11 cellular contexts compared by ENCODE assay signal in genomic region chr17:5131799-5132502, GRCh38. TPM values are rescaled to one million over a fixed set of nuclear protein-coding genes. Genes with fewer than 3 reads are reported as not detected.
DNase-seq lines count a peak whose midpoint lies in the region; ATAC-seq, FAIRE-seq and TF ChIP-seq lines count a peak whose summit lies in the region.
"Not testable (repeated sequence)": the region's sequence is repeated elsewhere in the genome, so short reads cannot be mapped to it uniquely, and the experiment has no call there.
"Had no signal": no experiment of that assay in that cellular context is flagged by ENCODE, and none has a peak within 500 bp of the region (broad histone marks: within the 10 kb centered on the region; RNA-seq: fewer than 3 reads in every experiment).

No MANE protein-coding gene starts in this region.

- H4K20me1 ChIP-seq in H1 (replicated peaks in 1 of 2; ENCODE audit: control insufficient read depth in 1 of 2, insufficient read depth in 2 of 2, low read length in 2 of 2) = not testable (repeated sequence)

- not testable (repeated sequence) for H3K27ac Mint-ChIP-seq in activated CD4-positive, alpha-beta T cell treated with anti-CD3 and anti-CD28 coated beads for 36 hours; activated T-helper 2 cell treated with anti-CD3 and anti-CD28 coated beads, Interferon-gamma antibody, Interleukin-2, Interleukin-4, amounts not matched to agents 10 μg/mL and 5 μg/mL and 100 μg/mL, durations not matched to agents 14 hours and 24 hours and 36 hours; osteocyte (ENCODE audit: unreplicated experiment)

- H2BK5ac ChIP-seq in H1 (ENCODE audit: low read depth, low read length) = not testable (repeated sequence)

- TF ChIP-seq POLR2A in H1 (IDR thresholded peaks at IDR 0.05; ENCODE audit: control extremely low read depth in 1 of 2, low read depth in 2 of 2, low read length in 2 of 2); stomach (IDR thresholded peaks at IDR 0.05): not testable (repeated sequence)

- not testable (repeated sequence) for H3K36me3 Mint-ChIP-seq in activated CD4-positive, alpha-beta T cell treated with anti-CD3 and anti-CD28 coated beads for 36 hours (ENCODE audit: low read depth); activated T-helper 2 cell treated with anti-CD3 and anti-CD28 coated beads, Interferon-gamma antibody, Interleukin-2, Interleukin-4, amounts not matched to agents 10 μg/mL and 5 μg/mL and 100 μg/mL, durations not matched to agents 14 hours and 24 hours and 36 hours (ENCODE audit: low read depth); osteocyte (ENCODE audit: unreplicated experiment)

- not testable (repeated sequence) for H3K4me1 Mint-ChIP-seq in activated CD4-positive, alpha-beta T cell treated with anti-CD3 and anti-CD28 coated beads for 36 hours; activated T-helper 2 cell treated with anti-CD3 and anti-CD28 coated beads, Interferon-gamma antibody, Interleukin-2, Interleukin-4, amounts not matched to agents 10 μg/mL and 5 μg/mL and 100 μg/mL, durations not matched to agents 14 hours and 24 hours and 36 hours (ENCODE audit: low read depth); osteocyte (ENCODE audit: unreplicated experiment)

- H2BK15ac ChIP-seq in H1 (ENCODE audit: low read length) = not testable (repeated sequence)

- H3K4me3 Mint-ChIP-seq in activated CD4-positive, alpha-beta T cell treated with anti-CD3 and anti-CD28 coated beads for 36 hours; activated T-helper 2 cell treated with anti-CD3 and anti-CD28 coated beads, Interferon-gamma antibody, Interleukin-2, Interleukin-4, amounts not matched to agents 10 μg/mL and 5 μg/mL and 100 μg/mL, durations not matched to agents 14 hours and 24 hours and 36 hours (ENCODE audit: low read depth); osteocyte (ENCODE audit: unreplicated experiment): not testable (repeated sequence)

- H3K4me2 ChIP-seq in H1 (ENCODE audit: insufficient read depth in 1 of 2, low read depth in 2 of 2, low read length in 2 of 2) = not testable (repeated sequence)

- POLR2A ChIA-PET in activated CD4-positive, alpha-beta T cell treated with anti-CD3 and anti-CD28 coated beads for 36 hours (lab: Charles Lee) = not testable (repeated sequence)
- POLR2A ChIA-PET in H1 (lab: Charles Lee; ENCODE audit: partially characterized antibody) = interaction anchor here (1.4 kb wide), 1 partner anchor 9 kb away, joined by 3 read pairs; no protein-coding TSS in a partner anchor

- H4K91ac ChIP-seq in H1 (replicated peaks; ENCODE audit: insufficient read length, low read length) = not testable (repeated sequence)

- not testable (repeated sequence) for H3K79me2 ChIP-seq in H1 (ENCODE audit: control insufficient read depth in 1 of 2, insufficient read depth in 2 of 2, low read length in 2 of 2)

- not testable (repeated sequence) for H3K23me2 ChIP-seq in H1 (ENCODE audit: low read depth, low read length)

- H3K56ac ChIP-seq in H1 (replicated peaks; ENCODE audit: insufficient read length, low read depth, low read length) = not testable (repeated sequence)

- not testable (repeated sequence) for H3K4me1 ChIP-seq in H1 (replicated peaks in 1 of 4; ENCODE audit: control insufficient read depth in 3 of 4, insufficient read depth in 4 of 4, low read length in 3 of 4); stomach

- H2BK12ac ChIP-seq in H1 (ENCODE audit: low read depth, low read length) = not testable (repeated sequence)

- not testable (repeated sequence) for TF ChIP-seq EP300 in H1 (IDR thresholded peaks at IDR 0.05; ENCODE audit: borderline replicate concordance in 1 of 2, low read depth in 2 of 2, low read length in 2 of 2); stomach (IDR thresholded peaks at IDR 0.05)

- H4K8ac ChIP-seq in H1 (ENCODE audit: extremely low read depth, insufficient read depth, low read length) = peak overlapping the region; percentile 51; the same call in 1 of the 2 replicates

- H4K5ac ChIP-seq in H1 (ENCODE audit: insufficient read length, low read depth, low read length) = not testable (repeated sequence)

- not testable (repeated sequence) for H3K9me3 ChIP-seq in H1 (ENCODE audit: insufficient read depth in 2 of 2, low read depth in 1 of 2, low read length in 1 of 2); stomach

- 90% methylated on average over 10 of the region's 16 CpGs; no CpG with 5 or more reads in 1 of the 2 experiments for WGBS in H1 (ENCODE audit: extremely low coverage in 1 of 2, insufficient coverage in 1 of 2, insufficient read length in 1 of 2, insufficient replicate concordance in 2 of 2, low coverage in 1 of 2, low lambda C conversion rate in 2 of 2, missing lambda C conversion rate in 1 of 2), 2 experiments
- WGBS in stomach, 5 donors = 75 to 91% (median 81%) methylated on average over 13 to 16 of the region's 16 CpGs

- not testable (repeated sequence) for H3K23ac ChIP-seq in H1 (ENCODE audit: insufficient read length)

- not testable (repeated sequence) for H2AK5ac ChIP-seq in H1 (ENCODE audit: low read depth, low read length)

- H3K27me3 Mint-ChIP-seq in activated CD4-positive, alpha-beta T cell treated with anti-CD3 and anti-CD28 coated beads for 36 hours; activated T-helper 2 cell treated with anti-CD3 and anti-CD28 coated beads, Interferon-gamma antibody, Interleukin-2, Interleukin-4, amounts not matched to agents 10 μg/mL and 5 μg/mL and 100 μg/mL, durations not matched to agents 14 hours and 24 hours and 36 hours (ENCODE audit: low read depth); osteocyte (ENCODE audit: unreplicated experiment): not testable (repeated sequence)

- CTCF ChIA-PET in activated CD4-positive, alpha-beta T cell treated with anti-CD3 and anti-CD28 coated beads for 36 hours (lab: Charles Lee); H1 (lab: Charles Lee; ENCODE audit: partially characterized antibody): not testable (repeated sequence)

- not testable (repeated sequence) for H2BK20ac ChIP-seq in H1 (ENCODE audit: low read length)

- H3K9ac ChIP-seq in H1 (replicated peaks in 1 of 4; ENCODE audit: extremely low read depth in 1 of 4, low read depth in 3 of 4, low read length in 3 of 4) = not testable (repeated sequence)

- not testable (repeated sequence) for H3K27me3 ChIP-seq in H1 (replicated peaks in 1 of 4; ENCODE audit: control insufficient read depth in 3 of 4, extremely low read depth in 1 of 4, insufficient read depth in 3 of 4, low read length in 3 of 4)
- peaks cover 0 to 20% (median 0%) of the 10 kb centered on the region in 3 donors for H3K27me3 ChIP-seq in stomach

- H3K18ac ChIP-seq in H1 (ENCODE audit: extremely low read depth, low read length) = not testable (repeated sequence)

- not testable (repeated sequence) for H3K4me3 ChIP-seq in H1 (ENCODE audit: extremely low read depth in 1 of 4, insufficient read depth in 2 of 4, low read depth in 3 of 4, low read length in 4 of 4); stomach

- not testable (repeated sequence) for FAIRE-seq in H1 (lab: Jason Lieb, UNC)

- TF ChIP-seq CTCF in H1 (IDR thresholded peaks at IDR 0.05; ENCODE audit: control extremely low read depth in 1 of 3, insufficient read depth in 1 of 3, low read depth in 1 of 3, low read length in 3 of 3); osteocyte (IDR thresholded peaks at IDR 0.05); stomach (IDR thresholded peaks at IDR 0.05): not testable (repeated sequence)

- H3K4ac ChIP-seq in H1 (replicated peaks; ENCODE audit: insufficient read length, low read depth, low read length) = not testable (repeated sequence)

- not testable (repeated sequence) for H2AFZ ChIP-seq in H1 (ENCODE audit: low read length)

- not testable (repeated sequence) for TF ChIP-seq RAD21 in H1 (IDR thresholded peaks at IDR 0.05 in 1 of 2, conservative IDR thresholded peaks at IDR 0.05 in 1 of 2; ENCODE audit: low read depth in 2 of 2, low read length in 2 of 2)

- not testable (repeated sequence) for H3K27ac ChIP-seq in H1 (ENCODE audit: low read depth, low read length); stomach

- not testable (repeated sequence) for H2BK120ac ChIP-seq in H1 (replicated peaks; ENCODE audit: low read depth, low read length)

- H3K79me1 ChIP-seq in H1 (ENCODE audit: low read depth, low read length) = not testable (repeated sequence)

- not testable (repeated sequence) for H3K36me3 ChIP-seq in H1 (ENCODE audit: control insufficient read depth in 2 of 4, insufficient read depth in 4 of 4, low read length in 3 of 4); stomach

- not testable (repeated sequence) for H3K14ac ChIP-seq in H1 (ENCODE audit: insufficient read length)

- H3K9me3 Mint-ChIP-seq in activated CD4-positive, alpha-beta T cell treated with anti-CD3 and anti-CD28 coated beads for 36 hours (ENCODE audit: low read depth); activated T-helper 2 cell treated with anti-CD3 and anti-CD28 coated beads, Interferon-gamma antibody, Interleukin-2, Interleukin-4, amounts not matched to agents 10 μg/mL and 5 μg/mL and 100 μg/mL, durations not matched to agents 14 hours and 24 hours and 36 hours; osteocyte (ENCODE audit: unreplicated experiment): not testable (repeated sequence)

- intact Hi-C loops in activated CD4-positive, alpha-beta T cell treated with anti-CD3 and anti-CD28 coated beads for 36 hours (cut with DNase I, micrococcal nuclease); activated T-helper 2 cell treated with anti-CD3 and anti-CD28 coated beads, Interferon-gamma antibody, Interleukin-2, Interleukin-4, amounts not matched to agents 10 μg/mL and 5 μg/mL and 100 μg/mL, durations not matched to agents 14 hours and 24 hours and 36 hours (cut with micrococcal nuclease); stomach (cut with DNase I; ENCODE audit: low total_unique reads): not testable (repeated sequence)

- peak; percentile 2 for DNase-seq in activated CD4-positive, alpha-beta T cell treated with anti-CD3 and anti-CD28 coated beads for 36 hours
- DNase-seq in activated T-helper 2 cell treated with anti-CD3 and anti-CD28 coated beads, Interferon-gamma antibody, Interleukin-2, Interleukin-4, amounts not matched to agents 10 μg/mL and 5 μg/mL and 100 μg/mL, durations not matched to agents 14 hours and 24 hours and 36 hours (ENCODE audit: low spot score) = peak; percentile 7
- DNase-seq in H1 (ENCODE audit: low read depth in 1 of 2, low spot score in 2 of 2) (peak in 1 of 2 experiments; percentile 28), islet precursor cell (peak; percentile 46), mucosa of gallbladder (ENCODE audit: low spot score) (peak; percentile 8), osteocyte (ENCODE audit: extremely low spot score, unreplicated experiment) (peak; percentile 81), stomach (peak; percentile 20)

- ATAC-seq in activated CD4-positive, alpha-beta T cell treated with anti-CD3 and anti-CD28 coated beads for 36 hours = not testable (repeated sequence)

RNA-seq across cellular contexts. Expression of gene USP6, which starts 16.1 kb away (rescaled TPM):
- total RNA-seq in activated CD4-positive, alpha-beta T cell treated with anti-CD3 and anti-CD28 coated beads for 36 hours = under 1 TPM in 1 of 2 experiments, not detected in 1; 0.07 TPM
- 0.07 TPM in 1 of 2 replicates, not detected in the other for total RNA-seq in activated T-helper 2 cell treated with anti-CD3 and anti-CD28 coated beads, Interferon-gamma antibody, Interleukin-2, Interleukin-4, amounts not matched to agents 10 μg/mL and 5 μg/mL and 100 μg/mL, durations not matched to agents 14 hours and 24 hours and 36 hours
- total RNA-seq in H1 (2021; fragmentation: NEBNext Ultra II Directional; extraction: Animal tissue kit (Norgen Biotek cat#: 25700)) = 0.25 and 0.32 TPM in 2 replicates
- polyA plus RNA-seq in H1 (2011; rRNA removed) = 0.05 and 0.08 TPM in 2 replicates
- polyA plus RNA-seq in H1 (2011; cell fraction: cytosol; rRNA removed) = 0.12 TPM
- polyA plus RNA-seq in H1 (2011; cell fraction: nucleus; rRNA removed) = 0.48 TPM
- 0.11 to 0.16 TPM (median 0.13 TPM) in 4 replicates for polyA plus RNA-seq in H1 (2012, experiment 1 of 2)
- not detected for polyA plus RNA-seq in H1 (2012, experiment 2 of 2)
- 0.04 TPM for polyA plus RNA-seq in H1 (2013, experiment 1 of 2)
- 0.02 TPM for polyA plus RNA-seq in H1 (2013, experiment 2 of 2)
- 0.12 and 0.28 TPM in 2 replicates for polyA minus RNA-seq in H1 (2011; rRNA and poly(A)+ RNA removed)
- polyA minus RNA-seq in H1 (2011; cell fraction: cytosol; rRNA and poly(A)+ RNA removed) = 0.15 TPM
- 0.50 TPM for polyA minus RNA-seq in H1 (2011; cell fraction: nucleus; rRNA and poly(A)+ RNA removed)
- 0.09 TPM for total RNA-seq in mucosa of gallbladder
- total RNA-seq in osteocyte = 0.13 and 0.16 TPM in 2 replicates
- total RNA-seq in stomach = under 1 TPM in 2 of 5 donors, not detected in 3; 0.18 to 0.45 TPM
- polyA plus RNA-seq in stomach = under 1 TPM in 1 of 3 donors, not detected in 2; 0.05 TPM
- total RNA-seq: Daoy, GM23248, HT-29 had no signal
- polyA plus RNA-seq: AG04450 had no signal

RNA-seq across cellular contexts. Expression of gene ZNF232, which starts 20.3 kb away (rescaled TPM):
- 10 to 100 TPM; 16.1 to 16.2 TPM for total RNA-seq in activated CD4-positive, alpha-beta T cell treated with anti-CD3 and anti-CD28 coated beads for 36 hours
- total RNA-seq in activated T-helper 2 cell treated with anti-CD3 and anti-CD28 coated beads, Interferon-gamma antibody, Interleukin-2, Interleukin-4, amounts not matched to agents 10 μg/mL and 5 μg/mL and 100 μg/mL, durations not matched to agents 14 hours and 24 hours and 36 hours = 12.4 and 16.5 TPM in 2 replicates
- total RNA-seq in H1 (2021; fragmentation: NEBNext Ultra II Directional; extraction: Animal tissue kit (Norgen Biotek cat#: 25700)) = 39.8 and 41.0 TPM in 2 replicates
- 9.2 and 11.1 TPM in 2 replicates for polyA plus RNA-seq in H1 (2011; rRNA removed)
- 15.6 TPM for polyA plus RNA-seq in H1 (2011; cell fraction: cytosol; rRNA removed)
- polyA plus RNA-seq in H1 (2011; cell fraction: nucleus; rRNA removed) = 13.4 TPM
- 25.1 to 28.4 TPM (median 26.8 TPM) in 4 replicates for polyA plus RNA-seq in H1 (2012, experiment 1 of 2)
- 9.6 TPM for polyA plus RNA-seq in H1 (2012, experiment 2 of 2)
- polyA plus RNA-seq in H1 (2013, experiment 1 of 2) = 28.4 TPM
- 27.7 TPM for polyA plus RNA-seq in H1 (2013, experiment 2 of 2)
- polyA minus RNA-seq in H1 (2011; rRNA and poly(A)+ RNA removed) = 20.4 and 22.6 TPM in 2 replicates
- polyA minus RNA-seq in H1 (2011; cell fraction: cytosol; rRNA and poly(A)+ RNA removed) = 10.9 TPM
- polyA minus RNA-seq in H1 (2011; cell fraction: nucleus; rRNA and poly(A)+ RNA removed) = 14.4 TPM
- total RNA-seq in mucosa of gallbladder = 9.6 TPM
- 7.9 and 8.5 TPM in 2 replicates for total RNA-seq in osteocyte
- total RNA-seq in stomach = 1 to 10 TPM in 4 of 5 donors, under 1 TPM in 1; 0.58 to 8.0 (median 7.5) TPM
- polyA plus RNA-seq in stomach = 10 to 100 TPM in 1 of 3 donors, 1 to 10 TPM in 2; 6.9 to 11.8 (median 7.0) TPM

RNA-seq across cellular contexts. Expression of gene ZFP3, which starts 53.7 kb away (rescaled TPM):
- total RNA-seq in activated CD4-positive, alpha-beta T cell treated with anti-CD3 and anti-CD28 coated beads for 36 hours = 1 to 10 TPM; 2.2 to 2.8 TPM
- 1.4 and 1.9 TPM in 2 replicates for total RNA-seq in activated T-helper 2 cell treated with anti-CD3 and anti-CD28 coated beads, Interferon-gamma antibody, Interleukin-2, Interleukin-4, amounts not matched to agents 10 μg/mL and 5 μg/mL and 100 μg/mL, durations not matched to agents 14 hours and 24 hours and 36 hours
- total RNA-seq in H1 (2021; fragmentation: NEBNext Ultra II Directional; extraction: Animal tissue kit (Norgen Biotek cat#: 25700)) = 0.15 and 0.17 TPM in 2 replicates
- polyA plus RNA-seq in H1 (2011; rRNA removed) = 0.31 and 0.44 TPM in 2 replicates
- polyA plus RNA-seq in H1 (2011; cell fraction: cytosol; rRNA removed) = 0.37 TPM
- polyA plus RNA-seq in H1 (2011; cell fraction: nucleus; rRNA removed) = 0.20 TPM
- 0.28 to 0.39 TPM (median 0.34 TPM) in 4 replicates for polyA plus RNA-seq in H1 (2012, experiment 1 of 2)
- polyA plus RNA-seq in H1 (2012, experiment 2 of 2) = 0.03 TPM
- 0.39 TPM for polyA plus RNA-seq in H1 (2013, experiment 1 of 2)
- 0.33 TPM for polyA plus RNA-seq in H1 (2013, experiment 2 of 2)
- 0.49 and 0.66 TPM in 2 replicates for polyA minus RNA-seq in H1 (2011; rRNA and poly(A)+ RNA removed)
- 0.44 TPM for polyA minus RNA-seq in H1 (2011; cell fraction: cytosol; rRNA and poly(A)+ RNA removed)
- polyA minus RNA-seq in H1 (2011; cell fraction: nucleus; rRNA and poly(A)+ RNA removed) = 1.7 TPM
- total RNA-seq in mucosa of gallbladder = 8.7 TPM
- 0.78 and 0.86 TPM in 2 replicates for total RNA-seq in osteocyte
- 10 to 100 TPM in 1 of 5 donors, 1 to 10 TPM in 4; 2.9 to 15.2 (median 6.6) TPM for total RNA-seq in stomach
- 1 to 10 TPM; 1.7 to 2.6 (median 1.7) TPM for polyA plus RNA-seq in stomach
- total RNA-seq: Daoy had no signal

RNA-seq across cellular contexts. Expression of gene ZNF594, which starts 59.7 kb away (rescaled TPM):
- 1 to 10 TPM; 8.0 to 8.4 TPM for total RNA-seq in activated CD4-positive, alpha-beta T cell treated with anti-CD3 and anti-CD28 coated beads for 36 hours
- 8.0 and 8.9 TPM in 2 replicates for total RNA-seq in activated T-helper 2 cell treated with anti-CD3 and anti-CD28 coated beads, Interferon-gamma antibody, Interleukin-2, Interleukin-4, amounts not matched to agents 10 μg/mL and 5 μg/mL and 100 μg/mL, durations not matched to agents 14 hours and 24 hours and 36 hours
- total RNA-seq in H1 (2021; fragmentation: NEBNext Ultra II Directional; extraction: Animal tissue kit (Norgen Biotek cat#: 25700)) = 14.3 and 15.5 TPM in 2 replicates
- polyA plus RNA-seq in H1 (2011; rRNA removed) (3.6 and 4.2 TPM in 2 replicates), stomach (1 to 10 TPM in 1 of 3 donors, under 1 TPM in 1, not detected in 1; 0.56 to 1.1 TPM)
- 5.3 TPM for polyA plus RNA-seq in H1 (2011; cell fraction: cytosol; rRNA removed)
- 12.8 TPM for polyA plus RNA-seq in H1 (2011; cell fraction: nucleus; rRNA removed)
- polyA plus RNA-seq in H1 (2012, experiment 1 of 2) = 5.0 to 8.8 TPM (median 7.7 TPM) in 4 replicates
- polyA plus RNA-seq in H1 (2012, experiment 2 of 2) = 0.31 TPM
- polyA plus RNA-seq in H1 (2013, experiment 1 of 2) = 6.2 TPM
- polyA plus RNA-seq in H1 (2013, experiment 2 of 2) = 5.6 TPM
- polyA minus RNA-seq in H1 (2011; rRNA and poly(A)+ RNA removed) = 6.8 and 7.7 TPM in 2 replicates
- polyA minus RNA-seq in H1 (2011; cell fraction: cytosol; rRNA and poly(A)+ RNA removed) = 9.1 TPM
- polyA minus RNA-seq in H1 (2011; cell fraction: nucleus; rRNA and poly(A)+ RNA removed) = 29.7 TPM
- total RNA-seq in mucosa of gallbladder (9.2 TPM), osteocyte (9.2 and 10.4 TPM in 2 replicates), stomach (10 to 100 TPM in 2 of 5 donors, 1 to 10 TPM in 3; 5.8 to 73.5 (median 10.0) TPM)
